ENCODE assay signal across 23 cellular contexts in genomic region chr13:93942016-93942415, GRCh38.
DNase-seq lines count a peak whose midpoint lies in the region; ATAC-seq and TF ChIP-seq lines count a peak whose summit lies in the region.
"Had no signal": no experiment of that assay in that cellular context is flagged by ENCODE, and none has a peak within 500 bp of the region (broad histone marks: within the 10 kb centered on the region; RNA-seq: fewer than 3 reads in every experiment).

No MANE protein-coding gene starts in this region.

- H4K20me1 ChIP-seq in GM23248 (ENCODE audit: insufficient read depth): no peaks in the 10 kb centered on the region

- DNase-seq in GM23248 (peak; percentile 27), NCI-H226 (peak; percentile 31), cardiac fibroblast (ENCODE audit: low read depth in 2 of 2) (peak; percentile 10 to 11), kidney tubule cell (ENCODE audit: low spot score) (peak; percentile 20), A673 (ENCODE audit: low spot score) (no peak), activated gamma-delta T cell treated with Interleukin-2 at 50 U/mL for 16 hours (no peak)
- no peak for DNase-seq in activated CD4-positive, alpha-beta T cell treated with anti-CD3 and anti-CD28 coated beads, Interleukin-2, amount 10 ng/mL, durations not matched to agents 7 days and 5 days
- DNase-seq: CD8-positive, alpha-beta memory T cell; DMS79 treated with DMSO at 0.1 percent for 48 hours; Kasumi-1; NCI-H1417; NCI-H1694; NCI-H2029 treated with DMSO at 0.1 percent for 48 hours; NCI-H526 treated with DMSO at 0.1 percent for 48 hours; PC-9 had no signal

- H3F3A ChIP-seq in GM23248 (ENCODE audit: insufficient read depth): no peaks in the 10 kb centered on the region

- no peak overlapping the region for H3K27ac Mint-ChIP-seq in activated CD4-positive, alpha-beta T cell treated with anti-CD3 and anti-CD28 coated beads, Interleukin-2, amount 10 ng/mL, durations not matched to agents 7 days and 5 days
- H3K27ac Mint-ChIP-seq: B cell; CD8-positive, alpha-beta memory T cell had no signal

- H2AFZ ChIP-seq in GM23248: no peak overlapping the region
- H2AFZ ChIP-seq: PC-9 had no signal

- POLR2A ChIA-PET in A673 (lab: Charles Lee; ENCODE audit: low non-redundant PET): no interaction called here
- POLR2A ChIA-PET in activated CD4-positive, alpha-beta T cell treated with anti-CD3 and anti-CD28 coated beads, Interleukin-2, amount 10 ng/mL, durations not matched to agents 7 days and 5 days (lab: Charles Lee): no interaction called here

- H3K36me3 ChIP-seq in GM23248 (ENCODE audit: low read depth) (no peaks in the 10 kb centered on the region), A673 (ENCODE audit: insufficient read depth, low read length, poor library complexity, severe bottlenecking) (no peaks in the 10 kb centered on the region)
- H3K36me3 ChIP-seq: SJSA1 had no signal

- H3K9me2 ChIP-seq in GM23248 (ENCODE audit: insufficient read depth): no peaks in the 10 kb centered on the region

- H3K9ac ChIP-seq in GM23248: no peak overlapping the region

- no peak overlapping the region for H3K4me3 Mint-ChIP-seq in activated CD4-positive, alpha-beta T cell treated with anti-CD3 and anti-CD28 coated beads, Interleukin-2, amount 10 ng/mL, durations not matched to agents 7 days and 5 days
- H3K4me3 Mint-ChIP-seq: B cell; CD8-positive, alpha-beta memory T cell had no signal

- CTCF ChIA-PET in A673 (lab: Charles Lee): no interaction called here
- CTCF ChIA-PET in activated CD4-positive, alpha-beta T cell treated with anti-CD3 and anti-CD28 coated beads, Interleukin-2, amount 10 ng/mL, durations not matched to agents 7 days and 5 days (lab: Charles Lee): no interaction called here

- ATAC-seq in HG02642 (IDR thresholded peaks at IDR 0.05; ENCODE audit: poor library complexity, unreplicated experiment): no peak
- ATAC-seq: A549, HepG2, K562, Right ventricle myocardium inferior had no signal

- no peaks in the 10 kb centered on the region for H3K4me1 ChIP-seq in GM23248 (ENCODE audit: insufficient read depth)
- no peaks in the 10 kb centered on the region for H3K4me1 ChIP-seq in A673 (ENCODE audit: insufficient read depth, low read length, poor library complexity, severe bottlenecking)
- H3K4me1 ChIP-seq: A549, SJSA1 had no signal

- TF ChIP-seq CTCF in cardiac fibroblast (IDR thresholded peaks at IDR 0.05; ENCODE audit: low read depth, low read length): no peak
- TF ChIP-seq CTCF in A673 (conservative IDR thresholded peaks at IDR 0.05; ENCODE audit: low read depth, low read length): no peak

- H3K27ac ChIP-seq in GM23248 (no peak overlapping the region), A673 (ENCODE audit: low read depth, low read length, poor library complexity, severe bottlenecking) (no peak overlapping the region)
- H3K27ac ChIP-seq: A549, C4-2B, PC-9, SJSA1 had no signal

- no peaks in the 10 kb centered on the region for H3K27me3 ChIP-seq in GM23248 (replicated peaks; ENCODE audit: insufficient read depth)
- H3K27me3 ChIP-seq in A673 (replicated peaks; ENCODE audit: insufficient read depth, low read depth, low read length, poor library complexity): no peaks in the 10 kb centered on the region
- H3K27me3 ChIP-seq: SJSA1 had no signal

- H3K36me3 Mint-ChIP-seq in activated CD4-positive, alpha-beta T cell treated with anti-CD3 and anti-CD28 coated beads, Interleukin-2, amount 10 ng/mL, durations not matched to agents 7 days and 5 days (ENCODE audit: low read depth): no peaks in the 10 kb centered on the region
- H3K36me3 Mint-ChIP-seq: CD8-positive, alpha-beta memory T cell had no signal

- intact Hi-C loops in A673 (cut with micrococcal nuclease; ENCODE audit: unreplicated experiment): no loop called here

- no peaks in the 10 kb centered on the region for H3K9me3 Mint-ChIP-seq in activated CD4-positive, alpha-beta T cell treated with anti-CD3 and anti-CD28 coated beads, Interleukin-2, amount 10 ng/mL, durations not matched to agents 7 days and 5 days
- H3K9me3 Mint-ChIP-seq: CD8-positive, alpha-beta memory T cell had no signal

- H3K4me3 ChIP-seq in GM23248 (no peak overlapping the region), cardiac fibroblast (replicated peaks in 1 of 2; ENCODE audit: low read depth in 2 of 2, low read length in 2 of 2) (no peak overlapping the region), A673 (ENCODE audit: low read depth, low read length, poor library complexity, severe bottlenecking) (no peak overlapping the region)
- H3K4me3 ChIP-seq: A549, K562, PC-9, SJSA1 had no signal

- WGBS in GM23248 (ENCODE audit: low coverage in 1 of 2, low lambda C conversion rate in 2 of 2, missing lambda C conversion rate in 2 of 2), 2 experiments: 88 to 90% methylated on average over 3 of the region's 3 CpGs

- H3K9me3 ChIP-seq in GM23248 (ENCODE audit: low read depth) (no peaks in the 10 kb centered on the region), A673 (ENCODE audit: low read depth, low read length, poor library complexity, severe bottlenecking) (no peaks in the 10 kb centered on the region)
- H3K9me3 ChIP-seq: A549, SJSA1 had no signal

- in situ Hi-C loops in GM23248 (cut with MboI): no loop called here

- no peaks in the 10 kb centered on the region for H3K27me3 Mint-ChIP-seq in activated CD4-positive, alpha-beta T cell treated with anti-CD3 and anti-CD28 coated beads, Interleukin-2, amount 10 ng/mL, durations not matched to agents 7 days and 5 days
- H3K27me3 Mint-ChIP-seq: B cell had no signal

- BruUV-seq in A673 (replicated peaks; lab: Mats Ljungman, UMichigan): no TSS peak

- H3K4me2 ChIP-seq in GM23248 (ENCODE audit: unreplicated experiment): no peak overlapping the region
- H3K4me2 ChIP-seq: A549, PC-9 had no signal

- H3K4me1 Mint-ChIP-seq in activated CD4-positive, alpha-beta T cell treated with anti-CD3 and anti-CD28 coated beads, Interleukin-2, amount 10 ng/mL, durations not matched to agents 7 days and 5 days: no peaks in the 10 kb centered on the region
- H3K4me1 Mint-ChIP-seq: B cell; CD8-positive, alpha-beta memory T cell had no signal

- no peaks in the 10 kb centered on the region for H3K79me2 ChIP-seq in GM23248 (ENCODE audit: insufficient read depth)

Comparison
In these comparisons a context has a peak if more than half of its experiments do, and no peak if none do; other contexts are left out.
1. DNase-seq: peak in GM23248 (single experiment), NCI-H226 (single experiment), cardiac fibroblast (2 of 2) and kidney tubule cell (single experiment); none in A673 (single experiment), activated CD4-positive, alpha-beta T cell treated with anti-CD3 and anti-CD28 coated beads, Interleukin-2, amount 10 ng/mL, durations not matched to agents 7 days and 5 days (single experiment) and activated gamma-delta T cell treated with Interleukin-2 at 50 U/mL for 16 hours (single experiment).